In genomic region chr3:193789455-193789854, GRCh38 we compare ENCODE assay signal across 23 cellular contexts.
"Had no signal": no experiment of that assay in that cellular context is flagged by ENCODE, and none has a peak within 500 bp of the region (broad histone marks: within the 10 kb centered on the region; RNA-seq: fewer than 3 reads in every experiment).

No MANE protein-coding gene starts in this region.

- H3K36me3 ChIP-seq: esophagus squamous epithelium, spleen, stomach, thoracic aorta, transverse colon had no signal

- H3K4me3 Mint-ChIP-seq: dendritic cell treated with granulocyte-macrophage colony-stimulating factor and Interleukin-4, amounts not matched to agents 40 ng/mL and 50 ng/mL, for 4 days; effector memory CD8-positive, alpha-beta T cell; naive thymus-derived CD8-positive, alpha-beta T cell; neural crest cell; stimulated activated naive B cell treated with anti-CD40 and anti-IgM and Interleukin-4, amounts not matched to agents 10 μg/mL and 1 μg/mL and 100 μg/mL, for 72 hours had no signal

- H3K27me3 ChIP-seq: foreskin keratinocyte, hepatocyte, stomach, transverse colon had no signal

- DNase-seq: effector memory CD8-positive, alpha-beta T cell; esophagus squamous epithelium; foreskin keratinocyte; head of caudate nucleus; left colon; left ventricle myocardium superior; mesenchymal stem cell; mucosa of descending colon; naive thymus-derived CD8-positive, alpha-beta T cell; posterior cingulate gyrus; spleen; stimulated activated CD4-positive, alpha-beta T cell treated with anti-CD3 and anti-CD28 coated beads, Interleukin-15, amount 100 ng/mL, for 24 hours; stimulated activated CD4-positive, alpha-beta T cell treated with anti-CD3 and anti-CD28 coated beads, Interleukin-1b, Interleukin-23, amount 100 ng/mL, for 48 hours; stimulated activated CD4-positive, alpha-beta T cell treated with anti-CD3 and anti-CD28 coated beads, Interleukin-4, amount 100 ng/mL, for 4 hours; stimulated activated naive B cell treated with anti-CD40 and anti-IgM and Interleukin-4, amounts not matched to agents 10 μg/mL and 1 μg/mL and 100 μg/mL, for 72 hours; stomach; substantia nigra; transverse colon had no signal

- H3K9me3 Mint-ChIP-seq: dendritic cell treated with granulocyte-macrophage colony-stimulating factor and Interleukin-4, amounts not matched to agents 40 ng/mL and 50 ng/mL, for 4 days; effector memory CD8-positive, alpha-beta T cell; naive thymus-derived CD8-positive, alpha-beta T cell; neural crest cell; stimulated activated naive B cell treated with anti-CD40 and anti-IgM and Interleukin-4, amounts not matched to agents 10 μg/mL and 1 μg/mL and 100 μg/mL, for 72 hours had no signal

- H3K27ac ChIP-seq: spleen, thoracic aorta had no signal

- H3K9me3 ChIP-seq: esophagus squamous epithelium, mucosa of descending colon, spleen, stomach, thoracic aorta, transverse colon had no signal

- H3K36me3 Mint-ChIP-seq: naive thymus-derived CD8-positive, alpha-beta T cell; stimulated activated naive B cell treated with anti-CD40 and anti-IgM and Interleukin-4, amounts not matched to agents 10 μg/mL and 1 μg/mL and 100 μg/mL, for 72 hours had no signal

- H3K27ac Mint-ChIP-seq: dendritic cell treated with granulocyte-macrophage colony-stimulating factor and Interleukin-4, amounts not matched to agents 40 ng/mL and 50 ng/mL, for 4 days; effector memory CD8-positive, alpha-beta T cell; naive thymus-derived CD8-positive, alpha-beta T cell; stimulated activated naive B cell treated with anti-CD40 and anti-IgM and Interleukin-4, amounts not matched to agents 10 μg/mL and 1 μg/mL and 100 μg/mL, for 72 hours had no signal

- H3K4me3 ChIP-seq: esophagus squamous epithelium, hepatocyte, lung, mucosa of descending colon, spleen, stomach, thoracic aorta, transverse colon had no signal
